ENCODE assay signal across 1 cellular context in the genomic region with DNA sequence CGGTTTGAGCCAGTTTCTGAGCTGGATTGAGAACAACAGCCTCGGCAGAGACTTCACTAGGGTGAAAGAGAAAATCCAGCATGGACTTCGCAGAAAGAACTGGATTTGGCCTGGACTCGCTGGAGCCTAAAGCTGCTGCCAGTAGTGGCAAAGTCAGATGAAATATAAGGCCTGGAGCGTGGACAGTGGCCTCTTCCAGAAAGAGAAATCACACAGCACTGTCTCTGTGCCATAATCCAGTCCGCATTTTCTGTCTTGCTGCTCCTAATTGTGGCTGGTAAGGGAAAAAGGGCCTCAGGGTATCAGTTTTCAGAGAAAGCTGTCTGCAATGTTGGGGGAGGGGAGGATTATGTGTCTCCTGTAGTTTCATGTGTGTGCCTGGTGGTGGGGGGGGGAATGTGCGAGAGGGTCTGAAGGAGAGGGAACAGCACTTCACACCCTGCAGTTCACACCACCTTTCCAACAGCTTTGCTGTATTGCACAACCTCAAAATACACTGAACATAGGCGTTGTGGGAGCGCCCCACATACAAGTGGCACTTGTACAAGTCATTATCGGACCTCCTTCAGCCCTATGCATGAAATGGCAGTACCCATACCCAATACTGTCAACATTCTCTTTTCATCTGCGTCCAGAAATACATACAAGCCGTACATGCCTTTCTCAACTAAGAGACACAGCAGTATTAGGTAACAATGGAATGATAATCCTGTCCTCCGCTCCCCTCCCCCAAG.
A peak's percentile ranks its signal among the peaks of the same experiment; 100 is the strongest.
TF ChIP-seq lines count a peak whose summit lies in the region.

No MANE protein-coding gene starts in this region.

TF ChIP-seq in HEK293, 187 proteins besides CTCF, POLR2A, EP300 and RAD21 (continued from another document and continues in another):
- peak; percentile 91; the same call in 1 of the 2 replicates for TF ChIP-seq ZFP37 (tag by site-specific recombination; IDR thresholded peaks at IDR 0.05)
- TF ChIP-seq ZSCAN16 (tag by site-specific recombination; IDR thresholded peaks at IDR 0.05): no peak; the same call in 1 of the 2 replicates
- TF ChIP-seq, protein P1, sequence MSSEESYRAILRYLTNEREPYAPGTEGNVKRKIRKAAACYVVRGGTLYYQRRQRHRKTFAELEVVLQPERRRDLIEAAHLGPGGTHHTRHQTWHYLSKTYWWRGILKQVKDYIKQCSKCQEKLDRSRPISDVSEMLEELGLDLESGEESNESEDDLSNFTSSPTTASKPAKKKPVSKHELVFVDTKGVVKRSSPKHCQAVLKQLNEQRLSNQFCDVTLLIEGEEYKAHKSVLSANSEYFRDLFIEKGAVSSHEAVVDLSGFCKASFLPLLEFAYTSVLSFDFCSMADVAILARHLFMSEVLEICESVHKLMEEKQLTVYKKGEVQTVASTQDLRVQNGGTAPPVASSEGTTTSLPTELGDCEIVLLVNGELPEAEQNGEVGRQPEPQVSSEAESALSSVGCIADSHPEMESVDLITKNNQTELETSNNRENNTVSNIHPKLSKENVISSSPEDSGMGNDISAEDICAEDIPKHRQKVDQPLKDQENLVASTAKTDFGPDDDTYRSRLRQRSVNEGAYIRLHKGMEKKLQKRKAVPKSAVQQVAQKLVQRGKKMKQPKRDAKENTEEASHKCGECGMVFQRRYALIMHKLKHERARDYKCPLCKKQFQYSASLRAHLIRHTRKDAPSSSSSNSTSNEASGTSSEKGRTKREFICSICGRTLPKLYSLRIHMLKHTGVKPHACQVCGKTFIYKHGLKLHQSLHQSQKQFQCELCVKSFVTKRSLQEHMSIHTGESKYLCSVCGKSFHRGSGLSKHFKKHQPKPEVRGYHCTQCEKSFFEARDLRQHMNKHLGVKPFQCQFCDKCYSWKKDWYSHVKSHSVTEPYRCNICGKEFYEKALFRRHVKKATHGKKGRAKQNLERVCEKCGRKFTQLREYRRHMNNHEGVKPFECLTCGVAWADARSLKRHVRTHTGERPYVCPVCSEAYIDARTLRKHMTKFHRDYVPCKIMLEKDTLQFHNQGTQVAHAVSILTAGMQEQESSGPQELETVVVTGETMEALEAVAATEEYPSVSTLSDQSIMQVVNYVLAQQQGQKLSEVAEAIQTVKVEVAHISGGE (tag by site-specific recombination; conservative IDR thresholded peaks at IDR 0.05; ENCODE audit: low read depth): peak; percentile 15; the same call in 1 of the 2 replicates
- no peak for TF ChIP-seq ZNF362 (tag by site-specific recombination; IDR thresholded peaks at IDR 0.05)
- peak; percentile 97 for TF ChIP-seq ZXDB (tag by site-specific recombination; IDR thresholded peaks at IDR 0.05)
- TF ChIP-seq ZNF19 (tag by site-specific recombination; IDR thresholded peaks at IDR 0.05; ENCODE audit: low read depth): peak; percentile 4; the same call in 1 of the 2 replicates
- TF ChIP-seq ZNF394 (tag by site-specific recombination; IDR thresholded peaks at IDR 0.05; ENCODE audit: borderline replicate concordance): peak; percentile 84
- no peak for TF ChIP-seq ZNF658 (tag by site-specific recombination; IDR thresholded peaks at IDR 0.05)
- TF ChIP-seq, protein P2, sequence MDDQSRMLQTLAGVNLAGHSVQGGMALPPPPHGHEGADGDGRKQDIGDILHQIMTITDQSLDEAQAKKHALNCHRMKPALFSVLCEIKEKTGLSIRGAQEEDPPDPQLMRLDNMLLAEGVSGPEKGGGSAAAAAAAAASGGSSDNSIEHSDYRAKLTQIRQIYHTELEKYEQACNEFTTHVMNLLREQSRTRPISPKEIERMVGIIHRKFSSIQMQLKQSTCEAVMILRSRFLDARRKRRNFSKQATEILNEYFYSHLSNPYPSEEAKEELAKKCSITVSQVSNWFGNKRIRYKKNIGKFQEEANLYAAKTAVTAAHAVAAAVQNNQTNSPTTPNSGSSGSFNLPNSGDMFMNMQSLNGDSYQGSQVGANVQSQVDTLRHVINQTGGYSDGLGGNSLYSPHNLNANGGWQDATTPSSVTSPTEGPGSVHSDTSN (CRISPR knock-in tag; IDR thresholded peaks at IDR 0.05): no peak
- TF ChIP-seq, protein P3, sequence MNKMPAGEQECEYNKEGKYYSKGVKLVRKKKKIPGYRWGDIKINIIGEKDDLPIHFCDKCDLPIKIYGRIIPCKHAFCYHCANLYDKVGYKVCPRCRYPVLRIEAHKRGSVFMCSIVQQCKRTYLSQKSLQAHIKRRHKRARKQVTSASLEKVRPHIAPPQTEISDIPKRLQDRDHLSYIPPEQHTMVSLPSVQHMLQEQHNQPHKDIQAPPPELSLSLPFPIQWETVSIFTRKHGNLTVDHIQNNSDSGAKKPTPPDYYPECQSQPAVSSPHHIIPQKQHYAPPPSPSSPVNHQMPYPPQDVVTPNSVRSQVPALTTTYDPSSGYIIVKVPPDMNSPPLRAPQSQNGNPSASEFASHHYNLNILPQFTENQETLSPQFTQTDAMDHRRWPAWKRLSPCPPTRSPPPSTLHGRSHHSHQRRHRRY (tag by site-specific recombination; IDR thresholded peaks at IDR 0.05): no peak
- TF ChIP-seq BCL11B (tag by site-specific recombination; IDR thresholded peaks at IDR 0.05; ENCODE audit: low read depth): peak; percentile 81
- peak; percentile 97 for TF ChIP-seq ZNF501 (tag by site-specific recombination; IDR thresholded peaks at IDR 0.05)
- TF ChIP-seq ZNF157 (tag by site-specific recombination; IDR thresholded peaks at IDR 0.05): no peak
- TF ChIP-seq, protein P4, sequence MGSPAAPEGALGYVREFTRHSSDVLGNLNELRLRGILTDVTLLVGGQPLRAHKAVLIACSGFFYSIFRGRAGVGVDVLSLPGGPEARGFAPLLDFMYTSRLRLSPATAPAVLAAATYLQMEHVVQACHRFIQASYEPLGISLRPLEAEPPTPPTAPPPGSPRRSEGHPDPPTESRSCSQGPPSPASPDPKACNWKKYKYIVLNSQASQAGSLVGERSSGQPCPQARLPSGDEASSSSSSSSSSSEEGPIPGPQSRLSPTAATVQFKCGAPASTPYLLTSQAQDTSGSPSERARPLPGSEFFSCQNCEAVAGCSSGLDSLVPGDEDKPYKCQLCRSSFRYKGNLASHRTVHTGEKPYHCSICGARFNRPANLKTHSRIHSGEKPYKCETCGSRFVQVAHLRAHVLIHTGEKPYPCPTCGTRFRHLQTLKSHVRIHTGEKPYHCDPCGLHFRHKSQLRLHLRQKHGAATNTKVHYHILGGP (tag by site-specific recombination; IDR thresholded peaks at IDR 0.05): peak; percentile 89
- TF ChIP-seq, protein P5, sequence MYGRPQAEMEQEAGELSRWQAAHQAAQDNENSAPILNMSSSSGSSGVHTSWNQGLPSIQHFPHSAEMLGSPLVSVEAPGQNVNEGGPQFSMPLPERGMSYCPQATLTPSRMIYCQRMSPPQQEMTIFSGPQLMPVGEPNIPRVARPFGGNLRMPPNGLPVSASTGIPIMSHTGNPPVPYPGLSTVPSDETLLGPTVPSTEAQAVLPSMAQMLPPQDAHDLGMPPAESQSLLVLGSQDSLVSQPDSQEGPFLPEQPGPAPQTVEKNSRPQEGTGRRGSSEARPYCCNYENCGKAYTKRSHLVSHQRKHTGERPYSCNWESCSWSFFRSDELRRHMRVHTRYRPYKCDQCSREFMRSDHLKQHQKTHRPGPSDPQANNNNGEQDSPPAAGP (tag by site-specific recombination; IDR thresholded peaks at IDR 0.05): peak; percentile 95
- TF ChIP-seq ZNF629 (tag by site-specific recombination; IDR thresholded peaks at IDR 0.05): peak; percentile 86
- TF ChIP-seq, protein P6, sequence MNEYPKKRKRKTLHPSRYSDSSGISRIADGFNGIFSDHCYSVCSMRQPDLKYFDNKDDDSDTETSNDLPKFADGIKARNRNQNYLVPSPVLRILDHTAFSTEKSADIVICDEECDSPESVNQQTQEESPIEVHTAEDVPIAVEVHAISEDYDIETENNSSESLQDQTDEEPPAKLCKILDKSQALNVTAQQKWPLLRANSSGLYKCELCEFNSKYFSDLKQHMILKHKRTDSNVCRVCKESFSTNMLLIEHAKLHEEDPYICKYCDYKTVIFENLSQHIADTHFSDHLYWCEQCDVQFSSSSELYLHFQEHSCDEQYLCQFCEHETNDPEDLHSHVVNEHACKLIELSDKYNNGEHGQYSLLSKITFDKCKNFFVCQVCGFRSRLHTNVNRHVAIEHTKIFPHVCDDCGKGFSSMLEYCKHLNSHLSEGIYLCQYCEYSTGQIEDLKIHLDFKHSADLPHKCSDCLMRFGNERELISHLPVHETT (tag by site-specific recombination; IDR thresholded peaks at IDR 0.05): peak; percentile 91
- TF ChIP-seq, protein P7, sequence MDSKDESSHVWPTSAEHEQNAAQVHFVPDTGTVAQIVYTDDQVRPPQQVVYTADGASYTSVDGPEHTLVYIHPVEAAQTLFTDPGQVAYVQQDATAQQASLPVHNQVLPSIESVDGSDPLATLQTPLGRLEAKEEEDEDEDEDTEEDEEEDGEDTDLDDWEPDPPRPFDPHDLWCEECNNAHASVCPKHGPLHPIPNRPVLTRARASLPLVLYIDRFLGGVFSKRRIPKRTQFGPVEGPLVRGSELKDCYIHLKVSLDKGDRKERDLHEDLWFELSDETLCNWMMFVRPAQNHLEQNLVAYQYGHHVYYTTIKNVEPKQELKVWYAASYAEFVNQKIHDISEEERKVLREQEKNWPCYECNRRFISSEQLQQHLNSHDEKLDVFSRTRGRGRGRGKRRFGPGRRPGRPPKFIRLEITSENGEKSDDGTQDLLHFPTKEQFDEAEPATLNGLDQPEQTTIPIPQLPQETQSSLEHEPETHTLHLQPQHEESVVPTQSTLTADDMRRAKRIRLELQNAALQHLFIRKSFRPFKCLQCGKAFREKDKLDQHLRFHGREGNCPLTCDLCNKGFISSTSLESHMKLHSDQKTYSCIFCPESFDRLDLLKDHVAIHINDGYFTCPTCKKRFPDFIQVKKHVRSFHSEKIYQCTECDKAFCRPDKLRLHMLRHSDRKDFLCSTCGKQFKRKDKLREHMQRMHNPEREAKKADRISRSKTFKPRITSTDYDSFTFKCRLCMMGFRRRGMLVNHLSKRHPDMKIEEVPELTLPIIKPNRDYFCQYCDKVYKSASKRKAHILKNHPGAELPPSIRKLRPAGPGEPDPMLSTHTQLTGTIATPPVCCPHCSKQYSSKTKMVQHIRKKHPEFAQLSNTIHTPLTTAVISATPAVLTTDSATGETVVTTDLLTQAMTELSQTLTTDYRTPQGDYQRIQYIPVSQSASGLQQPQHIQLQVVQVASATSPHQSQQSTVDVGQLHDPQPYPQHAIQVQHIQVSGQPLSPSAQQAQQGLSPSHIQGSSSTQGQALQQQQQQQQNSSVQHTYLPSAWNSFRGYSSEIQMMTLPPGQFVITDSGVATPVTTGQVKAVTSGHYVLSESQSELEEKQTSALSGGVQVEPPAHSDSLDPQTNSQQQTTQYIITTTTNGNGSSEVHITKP (tag by site-specific recombination; IDR thresholded peaks at IDR 0.05): peak; percentile 79
- no peak for TF ChIP-seq ZNF426 (tag by site-specific recombination; IDR thresholded peaks at IDR 0.05)
- no peak for TF ChIP-seq HOXC10 (CRISPR knock-in tag; IDR thresholded peaks at IDR 0.05)
- TF ChIP-seq ZSCAN23 (tag by site-specific recombination; IDR thresholded peaks at IDR 0.05): peak; percentile 87
- TF ChIP-seq ZNF114 (tag by site-specific recombination; IDR thresholded peaks at IDR 0.05): no peak
- peak; percentile 59; the same call in 1 of the 2 replicates for TF ChIP-seq OVOL3 (tag by site-specific recombination; IDR thresholded peaks at IDR 0.05)
- TF ChIP-seq, protein P8, sequence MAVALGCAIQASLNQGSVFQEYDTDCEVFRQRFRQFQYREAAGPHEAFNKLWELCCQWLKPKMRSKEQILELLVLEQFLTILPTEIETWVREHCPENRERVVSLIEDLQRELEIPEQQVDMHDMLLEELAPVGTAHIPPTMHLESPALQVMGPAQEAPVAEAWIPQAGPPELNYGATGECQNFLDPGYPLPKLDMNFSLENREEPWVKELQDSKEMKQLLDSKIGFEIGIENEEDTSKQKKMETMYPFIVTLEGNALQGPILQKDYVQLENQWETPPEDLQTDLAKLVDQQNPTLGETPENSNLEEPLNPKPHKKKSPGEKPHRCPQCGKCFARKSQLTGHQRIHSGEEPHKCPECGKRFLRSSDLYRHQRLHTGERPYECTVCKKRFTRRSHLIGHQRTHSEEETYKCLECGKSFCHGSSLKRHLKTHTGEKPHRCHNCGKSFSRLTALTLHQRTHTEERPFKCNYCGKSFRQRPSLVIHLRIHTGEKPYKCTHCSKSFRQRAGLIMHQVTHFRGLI (tag by site-specific recombination; IDR thresholded peaks at IDR 0.05): peak; percentile 76; the same call in 1 of the 2 replicates
- TF ChIP-seq ZNF155 (tag by site-specific recombination; IDR thresholded peaks at IDR 0.05): no peak
- peak; percentile 35 for TF ChIP-seq ZNF654 (tag by site-specific recombination; IDR thresholded peaks at IDR 0.05; ENCODE audit: low read depth)
- TF ChIP-seq, protein P9, sequence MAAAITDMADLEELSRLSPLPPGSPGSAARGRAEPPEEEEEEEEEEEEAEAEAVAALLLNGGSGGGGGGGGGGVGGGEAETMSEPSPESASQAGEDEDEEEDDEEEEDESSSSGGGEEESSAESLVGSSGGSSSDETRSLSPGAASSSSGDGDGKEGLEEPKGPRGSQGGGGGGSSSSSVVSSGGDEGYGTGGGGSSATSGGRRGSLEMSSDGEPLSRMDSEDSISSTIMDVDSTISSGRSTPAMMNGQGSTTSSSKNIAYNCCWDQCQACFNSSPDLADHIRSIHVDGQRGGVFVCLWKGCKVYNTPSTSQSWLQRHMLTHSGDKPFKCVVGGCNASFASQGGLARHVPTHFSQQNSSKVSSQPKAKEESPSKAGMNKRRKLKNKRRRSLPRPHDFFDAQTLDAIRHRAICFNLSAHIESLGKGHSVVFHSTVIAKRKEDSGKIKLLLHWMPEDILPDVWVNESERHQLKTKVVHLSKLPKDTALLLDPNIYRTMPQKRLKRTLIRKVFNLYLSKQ (tag by site-specific recombination; IDR thresholded peaks at IDR 0.05; ENCODE audit: borderline replicate concordance): no peak
- TF ChIP-seq ZNF549 (tag by site-specific recombination; IDR thresholded peaks at IDR 0.05): no peak; the same call in 1 of the 2 replicates
- TF ChIP-seq PRDM6 (tag by site-specific recombination; IDR thresholded peaks at IDR 0.05): peak; percentile 78
- no peak for TF ChIP-seq ZNF223 (tag by site-specific recombination; IDR thresholded peaks at IDR 0.05)
- TF ChIP-seq OSR2 (tag by site-specific recombination; IDR thresholded peaks at IDR 0.05): peak; percentile 53; the same call in 1 of the 2 replicates
- TF ChIP-seq MYNN (tag by site-specific recombination; IDR thresholded peaks at IDR 0.05; ENCODE audit: borderline replicate concordance): no peak
- peak; percentile 45; the same call in 1 of the 2 replicates for TF ChIP-seq ZBTB48 (tag by site-specific recombination; IDR thresholded peaks at IDR 0.05)
- peak; percentile 96 for TF ChIP-seq SP7 (tag by site-specific recombination; IDR thresholded peaks at IDR 0.05)
